In genomic region chrX:153974003-153974725, GRCh38 we compare ENCODE assay signal across 8 cellular contexts. TPM values are rescaled to one million over a fixed set of nuclear protein-coding genes. Genes with fewer than 3 reads are reported as not detected.
DNase-seq lines count a peak whose midpoint lies in the region; ATAC-seq, FAIRE-seq and TF ChIP-seq lines count a peak whose summit lies in the region.

No MANE protein-coding gene starts in this region.

- POLR2A ChIA-PET in activated CD4-positive, alpha-beta memory T cell treated with anti-CD3 and anti-CD28 coated beads, Interleukin-2, amount 10 ng/mL, durations not matched to agents 7 days and 5 days (lab: Charles Lee) = interaction anchor here (0.7 to 10.4 kb wide), 7 partner anchors 7 to 424 kb away, joined by 3 to 201 read pairs (median 20); partner anchors contain the start of genes ARHGAP4 and IRAK1

- H3K4me1 ChIP-seq in kidney (ENCODE audit: control insufficient read depth in 1 of 2, insufficient read depth in 1 of 2, low read depth in 1 of 2, low read length in 2 of 2) (peaks cover 5 to 18% of the 10 kb centered on the region in 2 donors), suprapubic skin (peaks cover 22% of the 10 kb centered on the region)

- no peaks in the 10 kb centered on the region for H3K9me3 Mint-ChIP-seq in T-helper 2 cell treated with Interferon-gamma antibody and Interleukin-4, amounts not matched to agents 5 μg/mL and 100 μg/mL, for 36 hours
- H3K9me3 Mint-ChIP-seq in activated CD4-positive, alpha-beta memory T cell treated with anti-CD3 and anti-CD28 coated beads, Interleukin-2, amount 10 ng/mL, durations not matched to agents 7 days and 5 days = no peaks in the 10 kb centered on the region

- H3K27me3 ChIP-seq in suprapubic skin = no peaks in the 10 kb centered on the region

- TF ChIP-seq EP300 in suprapubic skin (IDR thresholded peaks at IDR 0.05) = no peak

- FAIRE-seq in kidney (lab: Jason Lieb, UNC) = no peak

- H3K27ac ChIP-seq in kidney (ENCODE audit: low read depth in 2 of 2, low read length in 2 of 2) = peak overlapping the region; percentile 80 to 91
- H3K27ac ChIP-seq in suprapubic skin = peak overlapping the region; percentile 98

- 73% methylated on average over 13 of the region's 14 CpGs for WGBS in suprapubic skin

- DNase-seq in T-helper 2 cell treated with Interferon-gamma antibody and Interleukin-4, amounts not matched to agents 5 μg/mL and 100 μg/mL, for 36 hours (ENCODE audit: low spot score) = no peak
- DNase-seq in T-helper 2 cell (no peak), kidney (peak; percentile 78), suprapubic skin (ENCODE audit: low spot score in 2 of 2) (peak in 1 of 2 donors; percentile 58), HUDEP-2 (lab: John Stamatoyannopoulos, UW; ENCODE audit: unreplicated experiment in 76 of 76) (no peak)
- no peak for DNase-seq in activated CD4-positive, alpha-beta memory T cell treated with anti-CD3 and anti-CD28 coated beads, Interleukin-2, amount 10 ng/mL, durations not matched to agents 7 days and 5 days

- no peaks in the 10 kb centered on the region for H3K36me3 ChIP-seq in kidney (ENCODE audit: control insufficient read depth in 1 of 2, insufficient read depth in 2 of 2, low read length in 2 of 2)
- no peaks in the 10 kb centered on the region for H3K36me3 ChIP-seq in suprapubic skin

- H3K36me3 Mint-ChIP-seq in T-helper 2 cell treated with Interferon-gamma antibody and Interleukin-4, amounts not matched to agents 5 μg/mL and 100 μg/mL, for 36 hours (ENCODE audit: low read depth) = peaks cover 12% of the 10 kb centered on the region
- H3K36me3 Mint-ChIP-seq in activated CD4-positive, alpha-beta memory T cell treated with anti-CD3 and anti-CD28 coated beads, Interleukin-2, amount 10 ng/mL, durations not matched to agents 7 days and 5 days (ENCODE audit: low read depth) = peaks cover 12% of the 10 kb centered on the region

- H3K4me1 Mint-ChIP-seq in T-helper 2 cell treated with Interferon-gamma antibody and Interleukin-4, amounts not matched to agents 5 μg/mL and 100 μg/mL, for 36 hours (ENCODE audit: low read depth) = peaks cover 13% of the 10 kb centered on the region
- H3K4me1 Mint-ChIP-seq in activated CD4-positive, alpha-beta memory T cell treated with anti-CD3 and anti-CD28 coated beads, Interleukin-2, amount 10 ng/mL, durations not matched to agents 7 days and 5 days = peaks cover 22% of the 10 kb centered on the region

- ATAC-seq in HG02759 (IDR thresholded peaks at IDR 0.05; ENCODE audit: unreplicated experiment) = no peak
- no peak for ATAC-seq in GM21576 (IDR thresholded peaks at IDR 0.05; ENCODE audit: unreplicated experiment)

- no peak for TF ChIP-seq CTCF in kidney (IDR thresholded peaks at IDR 0.05; ENCODE audit: borderline replicate concordance, extremely low read depth, insufficient read depth)
- TF ChIP-seq CTCF in suprapubic skin (IDR thresholded peaks at IDR 0.05) = no peak

- H3K27ac Mint-ChIP-seq in T-helper 2 cell treated with Interferon-gamma antibody and Interleukin-4, amounts not matched to agents 5 μg/mL and 100 μg/mL, for 36 hours = peak overlapping the region; percentile 96
- H3K27ac Mint-ChIP-seq in activated CD4-positive, alpha-beta memory T cell treated with anti-CD3 and anti-CD28 coated beads, Interleukin-2, amount 10 ng/mL, durations not matched to agents 7 days and 5 days = peak overlapping the region; percentile 97

- H3K4me3 ChIP-seq in kidney (ENCODE audit: low read length in 2 of 2) (peak overlapping the region in 1 of 2 donors; percentile 69), suprapubic skin (peak overlapping the region; percentile 60)

- no peak for TF ChIP-seq POLR2A in suprapubic skin (IDR thresholded peaks at IDR 0.05)

- intact Hi-C loops in kidney (cut with DNase I) = no loop called here

- H3K27me3 Mint-ChIP-seq in T-helper 2 cell treated with Interferon-gamma antibody and Interleukin-4, amounts not matched to agents 5 μg/mL and 100 μg/mL, for 36 hours (ENCODE audit: low read depth) = no peaks in the 10 kb centered on the region
- H3K27me3 Mint-ChIP-seq in activated CD4-positive, alpha-beta memory T cell treated with anti-CD3 and anti-CD28 coated beads, Interleukin-2, amount 10 ng/mL, durations not matched to agents 7 days and 5 days = no peaks in the 10 kb centered on the region

- H3K9me3 ChIP-seq in kidney (ENCODE audit: control insufficient read depth in 1 of 2, low read length in 2 of 2) (no peaks in the 10 kb centered on the region), suprapubic skin (no peaks in the 10 kb centered on the region)

- CTCF ChIA-PET in activated CD4-positive, alpha-beta memory T cell treated with anti-CD3 and anti-CD28 coated beads, Interleukin-2, amount 10 ng/mL, durations not matched to agents 7 days and 5 days (lab: Charles Lee) = interaction anchor here (0.9 kb wide), 1 partner anchor 48 kb away, joined by 4 read pairs; the partner anchor contains the start of gene ARHGAP4

- H3K9ac ChIP-seq in kidney (ENCODE audit: low read length in 2 of 2) = peak overlapping the region in 1 of 2 donors; percentile 6

- peak overlapping the region; percentile 86 for H3K4me3 Mint-ChIP-seq in T-helper 2 cell treated with Interferon-gamma antibody and Interleukin-4, amounts not matched to agents 5 μg/mL and 100 μg/mL, for 36 hours
- H3K4me3 Mint-ChIP-seq in activated CD4-positive, alpha-beta memory T cell treated with anti-CD3 and anti-CD28 coated beads, Interleukin-2, amount 10 ng/mL, durations not matched to agents 7 days and 5 days = peak overlapping the region; percentile 84

RNA-seq across cellular contexts. Expression of gene TMEM187, which starts 1.6 kb away (rescaled TPM):
- 10 to 100 TPM in 1 of 2 experiments, 1 to 10 TPM in 1; 9.9 to 12.6 TPM for total RNA-seq in activated CD4-positive, alpha-beta memory T cell treated with anti-CD3 and anti-CD28 coated beads, Interleukin-2, amount 10 ng/mL, durations not matched to agents 7 days and 5 days
- total RNA-seq in kidney (9.6 TPM), suprapubic skin (10 to 100 TPM in 1 of 4 donors, 1 to 10 TPM in 3; 7.8 to 10.7 (median 8.6) TPM)
- polyA plus RNA-seq in kidney (ENCODE audit: insufficient read depth, low read depth, low replicate concordance) = 12.4 TPM

RNA-seq across cellular contexts. Expression of gene HCFC1, which starts 2.5 kb away (rescaled TPM):
- total RNA-seq in activated CD4-positive, alpha-beta memory T cell treated with anti-CD3 and anti-CD28 coated beads, Interleukin-2, amount 10 ng/mL, durations not matched to agents 7 days and 5 days = 10 to 100 TPM; 88.3 to 93.1 TPM
- total RNA-seq in kidney (54.6 TPM), suprapubic skin (10 to 100 TPM; 51.9 to 72.2 (median 55.3) TPM)
- 13.5 TPM for polyA plus RNA-seq in kidney (ENCODE audit: insufficient read depth, low read depth, low replicate concordance)

RNA-seq across cellular contexts. Expression of gene RENBP, which starts 29.7 kb away (rescaled TPM):
- 10 to 100 TPM; 12.1 to 12.8 TPM for total RNA-seq in activated CD4-positive, alpha-beta memory T cell treated with anti-CD3 and anti-CD28 coated beads, Interleukin-2, amount 10 ng/mL, durations not matched to agents 7 days and 5 days
- total RNA-seq in kidney (22.9 TPM), suprapubic skin (1 to 10 TPM; 1.7 to 9.9 (median 4.6) TPM)
- polyA plus RNA-seq in kidney (ENCODE audit: insufficient read depth, low read depth, low replicate concordance) = 78.2 TPM

RNA-seq across cellular contexts. Expression of gene NAA10, which starts 39.3 kb away (rescaled TPM):
- 10 to 100 TPM; 63.1 to 63.7 TPM for total RNA-seq in activated CD4-positive, alpha-beta memory T cell treated with anti-CD3 and anti-CD28 coated beads, Interleukin-2, amount 10 ng/mL, durations not matched to agents 7 days and 5 days
- total RNA-seq in kidney = 79.3 TPM
- polyA plus RNA-seq in kidney (ENCODE audit: insufficient read depth, low read depth, low replicate concordance) = 120 TPM
- 10 to 100 TPM; 58.5 to 97.2 (median 73.0) TPM for total RNA-seq in suprapubic skin

RNA-seq across cellular contexts. Expression of gene IRAK1, which starts 45.5 kb away (rescaled TPM):
- total RNA-seq in activated CD4-positive, alpha-beta memory T cell treated with anti-CD3 and anti-CD28 coated beads, Interleukin-2, amount 10 ng/mL, durations not matched to agents 7 days and 5 days = 100 to 1,000 TPM; 118 to 122 TPM
- total RNA-seq in kidney (85.3 TPM), suprapubic skin (10 to 100 TPM; 51.3 to 61.5 (median 58.3) TPM)
- 46.6 TPM for polyA plus RNA-seq in kidney (ENCODE audit: insufficient read depth, low read depth, low replicate concordance)
